In the genomic region with DNA sequence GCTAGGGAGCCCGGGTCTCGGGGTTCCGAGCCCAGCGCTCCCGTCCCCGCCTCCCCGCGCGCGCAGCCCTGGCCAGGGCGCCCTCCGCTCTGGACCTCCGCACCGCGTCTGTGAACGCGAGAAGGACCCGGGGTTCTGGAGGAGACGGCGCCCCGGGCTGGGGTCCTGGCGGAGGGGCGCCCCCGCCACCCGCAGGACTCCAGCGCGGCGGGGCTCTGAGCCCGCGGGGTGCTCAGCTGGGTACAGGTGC, we compare ENCODE assay signal across 9 cellular contexts. TPM values are rescaled to one million over a fixed set of nuclear protein-coding genes. Genes with fewer than 3 reads are reported as not detected.
DNase-seq lines count a peak whose midpoint lies in the region; ATAC-seq, FAIRE-seq and TF ChIP-seq lines count a peak whose summit lies in the region.
"Had no signal": no experiment of that assay in that cellular context is flagged by ENCODE, and none has a peak within 500 bp of the region (broad histone marks: within the 10 kb centered on the region; RNA-seq: fewer than 3 reads in every experiment).

No MANE protein-coding gene starts in this region.

- H3K14ac ChIP-seq in IMR-90 (replicated peaks; ENCODE audit: low read depth, low read length) (no peak overlapping the region), trophoblast cell (ENCODE audit: low read length) (no peak overlapping the region)

- peak overlapping the region; percentile 27; the same call in 1 of the 2 replicates for H3K9ac ChIP-seq in IMR-90 (ENCODE audit: low read depth, low read length)
- no peak overlapping the region for H3K9ac ChIP-seq in trophoblast cell (ENCODE audit: low read length)

- no peaks in the 10 kb centered on the region for H4K20me1 ChIP-seq in IMR-90 (ENCODE audit: insufficient read depth, low read length)
- no peaks in the 10 kb centered on the region for H4K20me1 ChIP-seq in OCI-LY7 (ENCODE audit: insufficient read depth, low read length)

- H2BK20ac ChIP-seq in IMR-90 (ENCODE audit: low read depth, low read length), result no peak overlapping the region

- no peak overlapping the region for H2BK15ac ChIP-seq in IMR-90 (ENCODE audit: low read depth, low read length)

- ATAC-seq in A549 (peak; percentile 62 to 69; a peak in 4 of 6 replicates), GM19452 (IDR thresholded peaks at IDR 0.05; ENCODE audit: unreplicated experiment) (peak; percentile 22), IMR-90 (ENCODE audit: low read depth) (peak; percentile 53), HG02678 (IDR thresholded peaks at IDR 0.05; ENCODE audit: unreplicated experiment) (no peak)

- H3K23ac ChIP-seq in IMR-90 (ENCODE audit: low read depth, low read length) (no peak overlapping the region), trophoblast cell (ENCODE audit: low read length) (no peak overlapping the region)

- H2BK120ac ChIP-seq in IMR-90 (ENCODE audit: low read depth, low read length) (no peak overlapping the region), trophoblast cell (ENCODE audit: insufficient read depth, low read length, poor library complexity) (no peak overlapping the region)

- TF ChIP-seq POLR2A in A549 (IDR thresholded peaks at IDR 0.05; ENCODE audit: low read length) (no peak), IMR-90 (IDR thresholded peaks at IDR 0.05; ENCODE audit: low read depth, low read length) (no peak)

- 0 out of 4 replicates have a peak, but pooled peaks cover 0 to 3% of the 10 kb centered on the region in 2 experiments for H3K79me1 ChIP-seq in IMR-90 (ENCODE audit: low read depth in 1 of 2, low read length in 2 of 2)
- H3K79me1 ChIP-seq in trophoblast cell (ENCODE audit: low read length), result no peaks in the 10 kb centered on the region

- no peak overlapping the region for H2AK5ac ChIP-seq in IMR-90 (ENCODE audit: low read depth, low read length)
- no peak overlapping the region for H2AK5ac ChIP-seq in trophoblast cell (ENCODE audit: low read length)

- H2AK9ac ChIP-seq in IMR-90 (replicated peaks; ENCODE audit: low read depth, low read length, poor library complexity), result peak overlapping the region; percentile 53

- BruUV-seq in IMR-90 (replicated peaks; lab: Mats Ljungman, UMichigan) (no TSS peak), OCI-LY7 (replicated peaks; lab: Mats Ljungman, UMichigan) (no TSS peak)

- no peaks in the 10 kb centered on the region; the same call in 1 of the 2 replicates for H3K9me2 ChIP-seq in OCI-LY7 (ENCODE audit: insufficient read depth, low read length)

- H3K4me1 ChIP-seq in A549 (peaks cover 5% of the 10 kb centered on the region; the same call in 2 of the 3 replicates), IMR-90 (ENCODE audit: control insufficient read depth, insufficient read depth, low read length) (peaks cover 18% of the 10 kb centered on the region; the same call in 1 of the 2 replicates), trophoblast cell (ENCODE audit: control insufficient read depth in 1 of 2, insufficient read depth in 2 of 2, low read length in 2 of 2) (peaks cover 0 to 9% of the 10 kb centered on the region in 2 experiments), OCI-LY7 (ENCODE audit: insufficient read depth, low read length, poor library complexity, severe bottlenecking) (no peaks in the 10 kb centered on the region)

- H3K4me2 ChIP-seq in A549 (peak overlapping the region; percentile 99), IMR-90 (ENCODE audit: low read depth, low read length) (peak overlapping the region; percentile 83), trophoblast cell (ENCODE audit: low read length) (peak overlapping the region; percentile 98), OCI-LY7 (ENCODE audit: low read length) (no peak overlapping the region)

- in situ Hi-C loops in IMR-90 (cut with MboI; ENCODE audit: low sequenced_read_pairs), result no loop called here

- peak overlapping the region; percentile 85 for H3K4me3 ChIP-seq in A549
- peak overlapping the region; percentile 68 for H3K4me3 ChIP-seq in IMR-90 (ENCODE audit: insufficient read depth, low read depth, low read length)
- peak overlapping the region; percentile 5 for H3K4me3 ChIP-seq in epithelial cell of esophagus (ENCODE audit: low read length)
- H3K4me3 ChIP-seq in trophoblast cell (ENCODE audit: low read depth, low read length), result peak overlapping the region; percentile 70
- H3K4me3 ChIP-seq in OCI-LY7 (ENCODE audit: low read depth, low read length, poor library complexity, severe bottlenecking), result no peak overlapping the region

- H2AFZ ChIP-seq in IMR-90 (replicated peaks; ENCODE audit: low read length, poor library complexity) (peak overlapping the region; percentile 86), trophoblast cell (ENCODE audit: insufficient read depth, low read length, poor library complexity) (no peak overlapping the region), OCI-LY7 (ENCODE audit: low read length) (no peak overlapping the region)

- H4K8ac ChIP-seq in IMR-90 (ENCODE audit: low read depth in 2 of 2, low read length in 2 of 2) (no peak overlapping the region), trophoblast cell (ENCODE audit: low read depth, low read length) (no peak overlapping the region)

- dilution Hi-C loops in IMR-90 (cut with HindIII; ENCODE audit: low sequenced_read_pairs, unreplicated experiment), result no loop called here

- TF ChIP-seq RAD21 in A549 (conservative IDR thresholded peaks at IDR 0.05 in 1 of 2, IDR thresholded peaks at IDR 0.05 in 1 of 2) (no peak), IMR-90 (IDR thresholded peaks at IDR 0.05; ENCODE audit: low read length) (no peak)

- peak overlapping the region; percentile 62 to 86 for H3K27ac ChIP-seq in A549
- no peak overlapping the region for H3K27ac ChIP-seq in IMR-90 (ENCODE audit: insufficient read depth, low read length)
- H3K27ac ChIP-seq in trophoblast cell (ENCODE audit: low read depth, low read length), result no peak overlapping the region
- no peak overlapping the region for H3K27ac ChIP-seq in OCI-LY7 (ENCODE audit: low read depth, low read length, poor library complexity, severe bottlenecking)

- WGBS in A549 (ENCODE audit: missing lambda C conversion rate), result no CpG with 5 or more reads among the region's 30 CpGs
- WGBS in IMR-90 (ENCODE audit: extremely low coverage in 2 of 2, insufficient read length in 1 of 2), 2 experiments, result no CpG with 5 or more reads among the region's 30 CpGs
- no CpG with 5 or more reads among the region's 30 CpGs for WGBS in trophoblast cell (ENCODE audit: extremely low coverage, insufficient coverage, insufficient read length)

- no peak overlapping the region for H3K4ac ChIP-seq in IMR-90 (ENCODE audit: low read depth, low read length)
- H3K4ac ChIP-seq in trophoblast cell (ENCODE audit: low read depth, low read length), result no peak overlapping the region

- no peak for TF ChIP-seq EP300 in A549 (IDR thresholded peaks at IDR 0.05)

- H3K9me3 ChIP-seq in A549, result no peaks in the 10 kb centered on the region
- H3K9me3 ChIP-seq in IMR-90 (ENCODE audit: control insufficient read depth, insufficient read depth, low read length), result no peaks in the 10 kb centered on the region
- H3K9me3 ChIP-seq in trophoblast cell (ENCODE audit: insufficient read depth, low read depth, low read length), result peaks cover 7% of the 10 kb centered on the region
- no peaks in the 10 kb centered on the region for H3K9me3 ChIP-seq in OCI-LY7 (ENCODE audit: low read length)

- no peak for FAIRE-seq in A549 (lab: Jason Lieb, UNC)
- FAIRE-seq: endometrium had no signal

- H3K27me3 ChIP-seq in IMR-90 (ENCODE audit: control insufficient read depth, insufficient read depth, low read length) (peaks cover 23% of the 10 kb centered on the region), trophoblast cell (ENCODE audit: insufficient read depth, low read length) (peaks cover 31% of the 10 kb centered on the region)

- H4K12ac ChIP-seq in trophoblast cell (ENCODE audit: low read depth, low read length), result no peak overlapping the region

- H3K79me2 ChIP-seq in trophoblast cell (ENCODE audit: control insufficient read depth, insufficient read depth, low read length, poor library complexity) (no peaks in the 10 kb centered on the region), OCI-LY7 (ENCODE audit: insufficient read depth, low read depth, low read length) (no peaks in the 10 kb centered on the region)

- H4K91ac ChIP-seq in IMR-90 (ENCODE audit: insufficient read depth, low read depth, low read length), result no peak overlapping the region
- no peak overlapping the region for H4K91ac ChIP-seq in trophoblast cell (ENCODE audit: low read depth, low read length)

- H3K56ac ChIP-seq in IMR-90 (ENCODE audit: extremely low read depth, insufficient read depth, low read length), result no peak overlapping the region

- H3K18ac ChIP-seq in IMR-90 (ENCODE audit: low read depth, low read length) (no peak overlapping the region), trophoblast cell (ENCODE audit: low read length) (no peak overlapping the region)

- H3K36me3 ChIP-seq in IMR-90 (ENCODE audit: control insufficient read depth, insufficient read depth, low read length) (no peaks in the 10 kb centered on the region), trophoblast cell (ENCODE audit: control insufficient read depth in 1 of 2, insufficient read depth in 2 of 2, low read length in 2 of 2) (no peaks in the 10 kb centered on the region), OCI-LY7 (ENCODE audit: insufficient read depth, low read length) (no peaks in the 10 kb centered on the region)

- H2BK5ac ChIP-seq in IMR-90 (ENCODE audit: low read depth, low read length, poor library complexity, severe bottlenecking), result no peak overlapping the region
- no peak overlapping the region for H2BK5ac ChIP-seq in trophoblast cell (ENCODE audit: low read depth, low read length, poor library complexity)

- H3K9me1 ChIP-seq in IMR-90 (ENCODE audit: insufficient read depth, low read length), result no peaks in the 10 kb centered on the region

- DNase-seq in A549 (ENCODE audit: low read depth in 1 of 2, low spot score in 1 of 2) (no peak), IMR-90 (no peak), epithelial cell of esophagus (ENCODE audit: low read depth) (no peak), trophoblast cell (no peak), OCI-LY7 (ENCODE audit: low spot score) (no peak), A172 (ENCODE audit: low spot score) (no peak)

- CTCF ChIA-PET in A549 (lab: Yijun Ruan, JAX), result interaction anchor here (0.7 to 3.8 kb wide), 7 partner anchors 8 to 96 kb away, joined by 3 to 29 read pairs (median 5); no protein-coding TSS in a partner anchor
- CTCF ChIA-PET in IMR-90 (lab: Yijun Ruan, JAX), result interaction anchor here (1.8 to 2.6 kb wide), 4 partner anchors 15 to 97 kb away, joined by 6 to 13 read pairs (median 8); no protein-coding TSS in a partner anchor
- CTCF ChIA-PET in OCI-LY7 (lab: Charles Lee; ENCODE audit: unreplicated experiment), result no interaction called here

- H4K5ac ChIP-seq in IMR-90 (ENCODE audit: low read depth, low read length), result no peak overlapping the region

- TF ChIP-seq CTCF in A549 (IDR thresholded peaks at IDR 0.05) (no peak), IMR-90 (conservative IDR thresholded peaks at IDR 0.05; ENCODE audit: low read depth, low read length) (no peak), epithelial cell of esophagus (IDR thresholded peaks at IDR 0.05; ENCODE audit: insufficient read depth, low read depth, low read length, missing control alignments) (no peak), OCI-LY7 (conservative IDR thresholded peaks at IDR 0.05; ENCODE audit: low read length) (no peak)

- POLR2A ChIA-PET in A549 (lab: Yijun Ruan, JAX), result no interaction called here
- POLR2A ChIA-PET in IMR-90 (lab: Charles Lee; ENCODE audit: unreplicated experiment), result interaction anchor here (0.6 kb wide), 1 partner anchor 63 kb away, joined by 3 read pairs; no protein-coding TSS in a partner anchor
- POLR2A ChIA-PET in OCI-LY7 (lab: Charles Lee), result no interaction called here

- H2BK12ac ChIP-seq in trophoblast cell (ENCODE audit: low read length), result no peak overlapping the region

- intact Hi-C loops in IMR-90 (cut with micrococcal nuclease), result no loop called here
- intact Hi-C loops in OCI-LY7 (cut with micrococcal nuclease; ENCODE audit: unreplicated experiment), result no loop called here

RNA-seq across cellular contexts. Expression of a gene that starts 0.4 kb away (rescaled TPM):
- polyA plus RNA-seq in A549 (2011; rRNA removed) (0.28 and 0.48 TPM in 2 replicates), A549 (2017; fragmentation: RNase III; extraction: RNeasy Plus Mini Kit Qiagen cat#74134 plus additional on column Dnase treatment) (0.62 to 0.98 TPM (median 0.80 TPM) in 3 replicates), IMR-90 (2012; rRNA removed) (0.19 and 0.38 TPM in 2 replicates)
- polyA plus RNA-seq in A549 (2012; cell fraction: cytosol; rRNA removed), result 0.21 and 0.25 TPM in 2 replicates
- polyA plus RNA-seq in A549 (2012; cell fraction: nucleus; rRNA removed), result 0.17 TPM in 2 replicates
- 0.19 and 0.21 TPM in 2 replicates for polyA minus RNA-seq in A549 (2011; rRNA and poly(A)+ RNA removed)
- total RNA-seq in IMR-90 (2012; rRNA removed) (0.18 and 0.28 TPM in 2 replicates), OCI-LY7 (2022) (not detected in 2 replicates)
- polyA plus RNA-seq in IMR-90 (2012; cell fraction: cytosol; rRNA removed), result 0.16 and 0.26 TPM in 2 replicates
- polyA plus RNA-seq in IMR-90 (2012; cell fraction: nucleus; rRNA removed; ENCODE audit: low replicate concordance), result 0.10 and 0.66 TPM in 2 replicates
- polyA plus RNA-seq in trophoblast cell (2013), result 2.1 and 2.2 TPM in 2 replicates
- not detected in 2 replicates for total RNA-seq in OCI-LY7 (2014; rRNA removed; shearing (Covaris generic))
- 0.81 and 2.1 TPM in 2 replicates for total RNA-seq in A172 (2014; rRNA removed; shearing (Covaris generic))

Comparison
In these comparisons a context has a peak if more than half of its experiments do, and no peak if none do; other contexts are left out.
1. H3K27ac ChIP-seq: peak in A549 (2 of 2); none in IMR-90 (single experiment), trophoblast cell (single experiment) and OCI-LY7 (single experiment).